ENCODE assay signal across 8 cellular contexts in genomic region chr1:13960376-13960987, GRCh38.
A peak's percentile ranks its signal among the peaks of the same experiment; 100 is the strongest.
DNase-seq lines count a peak whose midpoint lies in the region; ATAC-seq and TF ChIP-seq lines count a peak whose summit lies in the region.

No MANE protein-coding gene starts in this region.

- H3K4me3 ChIP-seq in osteoblast (ENCODE audit: insufficient read depth, low read length) (no peak overlapping the region), transverse colon (no peak overlapping the region)

- H3K4me1 ChIP-seq in osteoblast (ENCODE audit: insufficient read depth, low read length) = no peaks in the 10 kb centered on the region
- H3K4me1 ChIP-seq in transverse colon = no peaks in the 10 kb centered on the region

- in situ Hi-C loops in transverse colon (cut with MboI; ENCODE audit: low pct_ligation_motif_present in 1 of 4, low pct_unique_long_range_greater_than_20kb in 1 of 4, low sequenced_read_pairs in 3 of 4) = loop anchor here in 3 of 4 donors (10.0 to 25.0 kb wide), 3 partner anchors 298 to 1084 kb away; no protein-coding TSS in a partner anchor

- H3K27ac ChIP-seq in osteoblast (ENCODE audit: low read depth, low read length) (no peak overlapping the region), transverse colon (no peak overlapping the region)

- no peaks in the 10 kb centered on the region for H4K20me1 ChIP-seq in osteoblast (ENCODE audit: insufficient read depth, low read length)

- H3K79me2 ChIP-seq in osteoblast (ENCODE audit: insufficient read depth, low read length) = no peaks in the 10 kb centered on the region

- H2AFZ ChIP-seq in osteoblast (ENCODE audit: low read length) = no peak overlapping the region

- H3K9me3 ChIP-seq in osteoblast (ENCODE audit: low read depth, low read length) = no peaks in the 10 kb centered on the region
- H3K9me3 ChIP-seq in transverse colon = no peaks in the 10 kb centered on the region

- intact Hi-C loops in transverse colon (cut with DNase I; ENCODE audit: low total_unique reads) = loop anchor here (5.0 kb wide), 1 partner anchor 293 kb away; no protein-coding TSS in a partner anchor

- TF ChIP-seq CTCF in osteoblast (IDR thresholded peaks at IDR 0.05; ENCODE audit: extremely low read depth, low read depth, low read length) (peak; percentile 98), transverse colon (IDR thresholded peaks at IDR 0.05) (peak; percentile 94 to 98 (median 97))

- 10% methylated on average over 12 of the region's 12 CpGs; no CpG with 5 or more reads in 1 of the 2 donors for WGBS in transverse colon (ENCODE audit: low coverage in 1 of 2), 2 donors

- no peak overlapping the region for H3K4me2 ChIP-seq in osteoblast (ENCODE audit: insufficient read depth, low read length)

- no peak for TF ChIP-seq POLR2A in transverse colon (IDR thresholded peaks at IDR 0.05)

- H3K27me3 ChIP-seq in osteoblast (ENCODE audit: insufficient read depth, low read length) (no peaks in the 10 kb centered on the region), transverse colon (no peaks in the 10 kb centered on the region)

- ATAC-seq in HG03354 (IDR thresholded peaks at IDR 0.05; ENCODE audit: poor library complexity, severe bottlenecking, unreplicated experiment) = peak; percentile 47
- ATAC-seq in GM21737 (IDR thresholded peaks at IDR 0.05; ENCODE audit: unreplicated experiment) = no peak

- H3K36me3 ChIP-seq in osteoblast (ENCODE audit: insufficient read depth, low read length) (no peaks in the 10 kb centered on the region), transverse colon (no peaks in the 10 kb centered on the region)

- no peak for TF ChIP-seq EP300 in transverse colon (IDR thresholded peaks at IDR 0.05; ENCODE audit: low read depth)

- DNase-seq in D341Med (ENCODE audit: low spot score) (peak; percentile 72), RPMI7951 (ENCODE audit: low read depth) (peak; percentile 41), germinal center (ENCODE audit: low spot score) (peak; percentile 66), osteoblast (ENCODE audit: insufficient read length, low spot score, missing footprints) (peak; percentile 64), transverse colon (peak; percentile 73)
- DNase-seq in activated gamma-delta T cell treated with anti-CD3 and anti-CD28 coated beads, Interleukin-2, amount 50 U/mL, for 16 hours (ENCODE audit: low read depth) = peak; percentile 48
